Comparison of ENCODE assay signal across 8 cellular contexts in the genomic region with DNA sequence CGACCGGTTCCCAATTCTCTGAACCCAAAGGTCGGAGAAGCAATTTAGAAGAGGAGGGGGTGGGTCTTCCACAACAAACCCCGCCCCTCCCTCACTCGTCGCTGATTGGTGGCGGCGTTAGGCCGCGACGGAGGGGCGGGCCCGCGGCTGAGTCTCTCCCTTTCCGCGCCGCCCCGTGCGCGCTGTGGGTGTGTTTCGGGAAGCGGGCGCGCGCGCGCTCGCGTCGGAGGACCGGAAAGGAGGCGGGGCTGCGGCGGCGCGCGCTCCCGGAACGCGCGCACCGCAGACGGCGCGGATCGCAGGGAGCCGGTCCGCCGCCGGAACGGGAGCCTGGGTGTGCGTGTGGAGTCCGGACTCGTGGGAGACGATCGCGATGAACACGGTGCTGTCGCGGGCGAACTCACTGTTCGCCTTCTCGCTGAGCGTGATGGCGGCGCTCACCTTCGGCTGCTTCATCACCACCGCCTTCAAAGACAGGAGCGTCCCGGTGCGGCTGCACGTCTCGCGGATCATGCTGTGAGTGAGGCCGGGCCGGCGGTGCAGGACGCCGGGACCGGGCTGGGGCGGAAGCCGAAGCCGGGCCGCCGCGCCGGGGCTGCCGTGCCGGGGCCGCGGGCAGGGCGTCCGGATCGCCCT. TPM values are rescaled to one million over a fixed set of nuclear protein-coding genes. Genes with fewer than 3 reads are reported as not detected.
DNase-seq lines count a peak whose midpoint lies in the region; TF ChIP-seq lines count a peak whose summit lies in the region.

Gene SPCS3 (plus strand): TSS at position 263 of the 636 bp plus-strand sequence. CDS start 111 bp downstream, at position 374.

- no peak for TF ChIP-seq CTCF in GM20000 (IDR thresholded peaks at IDR 0.05; ENCODE audit: extremely low read depth, missing control alignments)

- no peaks in the 10 kb centered on the region for H3K27me3 ChIP-seq in effector memory CD4-positive, alpha-beta T cell (replicated peaks; ENCODE audit: control insufficient read depth, insufficient read depth, low read length, poor library complexity, severe bottlenecking)

- no peaks in the 10 kb centered on the region for H3K36me3 ChIP-seq in effector memory CD4-positive, alpha-beta T cell (ENCODE audit: control insufficient read depth, insufficient read depth, low read length)

- peak within 1 kb of the TSS; percentile 93 for H3K27ac ChIP-seq in effector memory CD4-positive, alpha-beta T cell (ENCODE audit: insufficient read depth, low read length, poor library complexity, severe bottlenecking)

- H3K4me3 ChIP-seq in effector memory CD4-positive, alpha-beta T cell (ENCODE audit: insufficient read depth, low read depth, low read length, poor library complexity, severe bottlenecking), result peak within 1 kb of the TSS; percentile 84

- no peaks in the 10 kb centered on the region for H3K9me3 ChIP-seq in effector memory CD4-positive, alpha-beta T cell (ENCODE audit: control insufficient read depth, low read length)

- CTCF ChIA-PET in activated CD8-positive, alpha-beta memory T cell treated with anti-CD3 and anti-CD28 coated beads for 36 hours (lab: Charles Lee), result no interaction called here

- POLR2A ChIA-PET in activated CD8-positive, alpha-beta memory T cell treated with anti-CD3 and anti-CD28 coated beads for 36 hours (lab: Charles Lee), result no interaction called here

- DNase-seq in CMK (ENCODE audit: low read depth) (peak; percentile 56), GM20000 (ENCODE audit: low spot score) (peak; percentile 95), HT-29 (ENCODE audit: low spot score) (peak; percentile 90), NOMO-1 (lab: John Stamatoyannopoulos, UW; ENCODE audit: unreplicated experiment in 2 of 2) (peak; percentile 93 to 96), medulla oblongata (ENCODE audit: extremely low spot score) (peak; percentile 99)
- peak; percentile 90 to 93 (median 91) for DNase-seq in effector memory CD4-positive, alpha-beta T cell
- DNase-seq in stimulated activated CD8-positive, alpha-beta memory T cell treated with anti-CD3 and anti-CD28 coated beads, Interleukin-12 subunit alpha, Interleukin-12 subunit beta, amount 100 ng/mL, for 1 hour (ENCODE audit: low read depth), result peak; percentile 93

- H3K4me1 ChIP-seq in effector memory CD4-positive, alpha-beta T cell (ENCODE audit: control insufficient read depth, insufficient read depth, low read length, poor library complexity, severe bottlenecking), result peaks cover 8% of the 10 kb centered on the region

RNA-seq across cellular contexts. Expression of gene SPCS3, which starts in this region (rescaled TPM):
- total RNA-seq in HT-29 (2014; rRNA removed; shearing (Covaris generic)), result 39.6 and 46.5 TPM in 2 replicates
- total RNA-seq in activated CD8-positive, alpha-beta memory T cell treated with anti-CD3 and anti-CD28 coated beads for 36 hours, result 100 to 1,000 TPM; 176 to 186 TPM

Comparison
In these comparisons a context has a peak if more than half of its experiments do, and no peak if none do; other contexts are left out.
1. Peak in every context shown above with its lines: DNase-seq, H3K4me3 ChIP-seq and H3K27ac ChIP-seq.